Comparison of ENCODE assay signal across 1 cellular context in genomic region chr10:103367782-103368518, GRCh38.
TF ChIP-seq lines count a peak whose summit lies in the region.

Gene TAF5, plus strand, starts transcription at chr10:103367976. Its CDS starts 14 bp downstream, at chr10:103367990.

TF ChIP-seq in HepG2, 621 proteins besides CTCF, POLR2A, EP300 and RAD21 (continued from another document and continues in another):
- TF ChIP-seq HMGXB3 (CRISPR knock-in tag; IDR thresholded peaks at IDR 0.05; ENCODE audit: borderline replicate concordance) (peak; percentile 76; the same call in 1 of the 2 replicates), MXI1 (IDR thresholded peaks at IDR 0.05; ENCODE audit: borderline replicate concordance, low read depth, low read length) (peak; percentile 92; the same call in 2 of the 3 replicates), SP2 (CRISPR knock-in tag; IDR thresholded peaks at IDR 0.05) (peak; percentile 31; the same call in 1 of the 2 replicates), ATF4 (CRISPR knock-in tag; IDR thresholded peaks at IDR 0.05) (no peak; a peak in 1 of 4 replicates), RORA (CRISPR knock-in tag; IDR thresholded peaks at IDR 0.05) (no peak), ARHGAP35 (CRISPR knock-in tag; IDR thresholded peaks at IDR 0.05; ENCODE audit: borderline replicate concordance) (peak; percentile 61), AHDC1 (CRISPR knock-in tag; IDR thresholded peaks at IDR 0.05; ENCODE audit: borderline replicate concordance) (no peak), ZNF691 (CRISPR knock-in tag; IDR thresholded peaks at IDR 0.05; ENCODE audit: borderline replicate concordance, low read depth) (no peak; the same call in 1 of the 2 replicates), SP140L (CRISPR knock-in tag; IDR thresholded peaks at IDR 0.05; ENCODE audit: borderline replicate concordance) (no peak), ZFP90 (CRISPR knock-in tag; IDR thresholded peaks at IDR 0.05; ENCODE audit: borderline replicate concordance) (no peak), NFE2L2 (IDR thresholded peaks at IDR 0.05; ENCODE audit: low read length) (no peak), ZNF816 (CRISPR knock-in tag; IDR thresholded peaks at IDR 0.05; ENCODE audit: borderline replicate concordance) (peak; percentile 73), LCORL (IDR thresholded peaks at IDR 0.05) (no peak), LCORL (CRISPR knock-in tag; IDR thresholded peaks at IDR 0.05) (peak; percentile 64; the same call in 1 of the 2 replicates), ZSCAN21 (CRISPR knock-in tag; IDR thresholded peaks at IDR 0.05; ENCODE audit: borderline replicate concordance) (peak; percentile 92), EZH2 (conservative IDR thresholded peaks at IDR 0.05; ENCODE audit: low read depth, low read length) (no peak), GMEB1 (CRISPR knock-in tag; IDR thresholded peaks at IDR 0.05; ENCODE audit: borderline replicate concordance) (peak; percentile 49; the same call in 1 of the 2 replicates), ZNF281 (CRISPR knock-in tag; IDR thresholded peaks at IDR 0.05; ENCODE audit: borderline replicate concordance) (peak; percentile 17; the same call in 1 of the 2 replicates), PAWR (CRISPR knock-in tag; IDR thresholded peaks at IDR 0.05; ENCODE audit: borderline replicate concordance) (no peak), SAFB2 (CRISPR knock-in tag; IDR thresholded peaks at IDR 0.05; ENCODE audit: borderline replicate concordance, low read depth) (peak; percentile 62; the same call in 1 of the 2 replicates), ATF3 (CRISPR knock-in tag; IDR thresholded peaks at IDR 0.05) (no peak; the same call in 1 of the 2 replicates), ZNF124 (CRISPR knock-in tag; IDR thresholded peaks at IDR 0.05) (no peak; the same call in 1 of the 2 replicates), RFXANK (CRISPR knock-in tag; IDR thresholded peaks at IDR 0.05) (no peak), ZNF407 (CRISPR knock-in tag; IDR thresholded peaks at IDR 0.05; ENCODE audit: not compliant biosample characterization) (no peak), NFE2 (CRISPR knock-in tag; IDR thresholded peaks at IDR 0.05) (no peak), SRSF1 (optimal IDR thresholded peaks at IDR 0.05; ENCODE audit: low read depth, low read length) (no peak)
